ENCODE assay signal across 25 cellular contexts in the genomic region with DNA sequence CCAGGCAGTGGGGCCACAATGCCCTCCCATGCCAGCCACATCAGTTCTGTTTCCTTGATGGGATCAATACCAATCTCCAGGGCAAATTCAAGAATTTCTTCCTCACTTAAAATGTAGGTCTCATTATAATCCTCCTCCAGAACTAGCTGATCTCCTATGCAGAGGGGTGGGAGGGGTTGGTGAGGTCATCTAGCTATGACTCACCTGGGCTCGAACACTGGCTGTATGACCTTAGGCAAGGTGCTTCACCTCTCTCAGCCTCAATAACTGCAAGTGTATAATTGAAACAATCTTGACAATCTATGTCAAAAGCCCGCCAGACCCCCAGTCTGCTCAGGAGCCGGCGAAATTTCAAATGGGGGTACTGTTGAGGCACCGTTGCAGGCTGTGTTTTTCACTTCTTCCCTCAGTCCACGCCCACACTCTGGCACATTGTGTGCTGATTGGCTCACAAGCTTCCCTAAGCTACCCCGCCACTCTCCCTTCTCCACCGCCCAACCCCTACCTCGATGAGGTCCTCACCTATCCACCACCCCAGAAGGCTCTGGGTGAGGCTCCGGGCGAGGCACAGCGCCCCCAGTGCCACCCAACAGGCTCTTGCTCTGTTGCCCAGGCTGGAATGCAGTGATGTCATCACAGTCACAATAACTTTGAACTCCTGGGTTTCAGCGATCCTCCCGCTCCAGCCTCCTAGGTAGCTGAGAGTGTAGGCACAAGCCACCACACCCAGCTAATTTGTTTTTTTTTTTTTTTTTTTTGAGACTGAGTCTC.
DNase-seq lines count a peak whose midpoint lies in the region; ATAC-seq and TF ChIP-seq lines count a peak whose summit lies in the region.
"Had no signal": no experiment of that assay in that cellular context is flagged by ENCODE, and none has a peak within 500 bp of the region (broad histone marks: within the 10 kb centered on the region; RNA-seq: fewer than 3 reads in every experiment).

No MANE protein-coding gene starts in this region.

- H3K27ac Mint-ChIP-seq in endodermal cell, result no peak overlapping the region
- no peak overlapping the region for H3K27ac Mint-ChIP-seq in stimulated activated memory B cell treated with anti-CD40 and anti-IgM and Interleukin-4, amounts not matched to agents 10 μg/mL and 1 μg/mL and 100 μg/mL, for 72 hours
- H3K27ac Mint-ChIP-seq: CD4-positive, alpha-beta memory T cell had no signal

- peaks cover 13% of the 10 kb centered on the region for H3K4me1 Mint-ChIP-seq in endodermal cell
- H3K4me1 Mint-ChIP-seq in stimulated activated memory B cell treated with anti-CD40 and anti-IgM and Interleukin-4, amounts not matched to agents 10 μg/mL and 1 μg/mL and 100 μg/mL, for 72 hours, result no peaks in the 10 kb centered on the region
- H3K4me1 Mint-ChIP-seq: CD4-positive, alpha-beta memory T cell had no signal

- H3K27ac ChIP-seq in endodermal cell (ENCODE audit: low read depth, low read length), result no peak overlapping the region
- H3K27ac ChIP-seq in right atrium auricular region, result no peak overlapping the region
- H3K27ac ChIP-seq: 22Rv1; BLaER1 treated with 17β-estradiol and CSF1 and Interleukin-3, amounts not matched to agents 10 nM and 100 nM; KMS-11; SJSA1 had no signal

- ATAC-seq in stimulated activated memory B cell treated with anti-CD40 and anti-IgM and Interleukin-4, amounts not matched to agents 10 μg/mL and 1 μg/mL and 100 μg/mL, for 72 hours, result no peak
- ATAC-seq: Panc1 had no signal

- H3K27me3 ChIP-seq in endodermal cell (ENCODE audit: control insufficient read depth, insufficient read depth, low read length, poor library complexity, severe bottlenecking) (no peaks in the 10 kb centered on the region), right atrium auricular region (no peaks in the 10 kb centered on the region)
- H3K27me3 ChIP-seq: BLaER1 treated with 17β-estradiol and CSF1 and Interleukin-3, amounts not matched to agents 10 nM and 100 nM; SJSA1 had no signal

- no peak for TF ChIP-seq CTCF in endodermal cell (conservative IDR thresholded peaks at IDR 0.05)
- no peak for TF ChIP-seq CTCF in right atrium auricular region (IDR thresholded peaks at IDR 0.05)

- H3K9me3 ChIP-seq in endodermal cell (ENCODE audit: control insufficient read depth, low read length), result no peaks in the 10 kb centered on the region
- peaks cover 0 to 5% of the 10 kb centered on the region in 2 donors for H3K9me3 ChIP-seq in right atrium auricular region
- H3K9me3 ChIP-seq: SJSA1 had no signal

- H3K9me3 Mint-ChIP-seq in endodermal cell, result peaks cover 20% of the 10 kb centered on the region
- H3K9me3 Mint-ChIP-seq in stimulated activated memory B cell treated with anti-CD40 and anti-IgM and Interleukin-4, amounts not matched to agents 10 μg/mL and 1 μg/mL and 100 μg/mL, for 72 hours, result peaks cover 8% of the 10 kb centered on the region

- H3K4me1 ChIP-seq in endodermal cell (ENCODE audit: control insufficient read depth, insufficient read depth, low read length) (peaks cover 9% of the 10 kb centered on the region), right atrium auricular region (no peaks in the 10 kb centered on the region)
- H3K4me1 ChIP-seq: Caco-2, SJSA1 had no signal

- no peaks in the 10 kb centered on the region for H3K36me3 Mint-ChIP-seq in endodermal cell (ENCODE audit: low read depth)
- H3K36me3 Mint-ChIP-seq in stimulated activated memory B cell treated with anti-CD40 and anti-IgM and Interleukin-4, amounts not matched to agents 10 μg/mL and 1 μg/mL and 100 μg/mL, for 72 hours, result no peaks in the 10 kb centered on the region
- H3K36me3 Mint-ChIP-seq: CD4-positive, alpha-beta memory T cell had no signal

- H3K36me3 ChIP-seq in endodermal cell (ENCODE audit: control insufficient read depth, insufficient read depth, low read length), result no peaks in the 10 kb centered on the region
- H3K36me3 ChIP-seq in right atrium auricular region, result no peaks in the 10 kb centered on the region
- H3K36me3 ChIP-seq: BLaER1 treated with 17β-estradiol and CSF1 and Interleukin-3, amounts not matched to agents 10 nM and 100 nM; SJSA1 had no signal

- DNase-seq in DMS53 (lab: John Stamatoyannopoulos, UW) (peak; percentile 59), DMS53 treated with DMSO at 0.1 percent for 48 hours (lab: John Stamatoyannopoulos, UW; ENCODE audit: unreplicated experiment) (no peak), M059J (ENCODE audit: low read depth) (peak; percentile 5), endodermal cell (peak; percentile 59), kidney tubule cell (ENCODE audit: low spot score) (peak; percentile 26), right atrium auricular region (ENCODE audit: low spot score) (no peak)
- DNase-seq in activated CD8-positive, alpha-beta memory T cell treated with anti-CD3 and anti-CD28 coated beads, Interleukin-2, amount 50 U/mL, for 4 hours, result no peak
- DNase-seq: ACHN; Caco-2; CD4-positive, alpha-beta memory T cell; DMS153; GF-D8; H7; MV-4-11; NCI-H1105 treated with DMSO at 0.1 percent for 48 hours; NCI-H2029 treated with DMSO at 0.1 percent for 48 hours; NCI-H345; NCI-H774; NK-92 treated with Interleukin-12 subunit alpha and Interleukin-12 subunit beta, amount 100 ng/mL, for 24 hours had no signal

- H3K27me3 Mint-ChIP-seq in endodermal cell (ENCODE audit: insufficient read depth), result no peaks in the 10 kb centered on the region
- peaks cover 21% of the 10 kb centered on the region for H3K27me3 Mint-ChIP-seq in stimulated activated memory B cell treated with anti-CD40 and anti-IgM and Interleukin-4, amounts not matched to agents 10 μg/mL and 1 μg/mL and 100 μg/mL, for 72 hours

- no peak overlapping the region for H3K4me3 ChIP-seq in endodermal cell (ENCODE audit: low read length)
- H3K4me3 ChIP-seq in right atrium auricular region, result no peak overlapping the region
- H3K4me3 ChIP-seq: BLaER1 treated with 17β-estradiol and CSF1 and Interleukin-3, amounts not matched to agents 10 nM and 100 nM; SJSA1 had no signal

- no peak overlapping the region for H3K4me3 Mint-ChIP-seq in endodermal cell
- H3K4me3 Mint-ChIP-seq in stimulated activated memory B cell treated with anti-CD40 and anti-IgM and Interleukin-4, amounts not matched to agents 10 μg/mL and 1 μg/mL and 100 μg/mL, for 72 hours, result no peak overlapping the region
- H3K4me3 Mint-ChIP-seq: CD4-positive, alpha-beta memory T cell had no signal

- WGBS in endodermal cell (ENCODE audit: insufficient coverage in 1 of 2, insufficient read length in 1 of 2), 2 experiments, result 94% methylated on average over 10 to 14 of the region's 14 CpGs

- no peak overlapping the region for H3K9ac ChIP-seq in endodermal cell (ENCODE audit: extremely low read depth, low read length, poor library complexity, severe bottlenecking)
- H3K9ac ChIP-seq: BLaER1 treated with 17β-estradiol and CSF1 and Interleukin-3, amounts not matched to agents 10 nM and 100 nM; KMS-11 had no signal

Comparison
In these comparisons a context has a peak if more than half of its experiments do, and no peak if none do; other contexts are left out.
1. DNase-seq: peak in DMS53 (single experiment), M059J (single experiment), endodermal cell (single experiment) and kidney tubule cell (single experiment); none in DMS53 treated with DMSO at 0.1 percent for 48 hours (single experiment), right atrium auricular region (single experiment) and activated CD8-positive, alpha-beta memory T cell treated with anti-CD3 and anti-CD28 coated beads, Interleukin-2, amount 50 U/mL, for 4 hours (single experiment).